ENCODE assay signal across 2 cellular contexts in the genomic region with DNA sequence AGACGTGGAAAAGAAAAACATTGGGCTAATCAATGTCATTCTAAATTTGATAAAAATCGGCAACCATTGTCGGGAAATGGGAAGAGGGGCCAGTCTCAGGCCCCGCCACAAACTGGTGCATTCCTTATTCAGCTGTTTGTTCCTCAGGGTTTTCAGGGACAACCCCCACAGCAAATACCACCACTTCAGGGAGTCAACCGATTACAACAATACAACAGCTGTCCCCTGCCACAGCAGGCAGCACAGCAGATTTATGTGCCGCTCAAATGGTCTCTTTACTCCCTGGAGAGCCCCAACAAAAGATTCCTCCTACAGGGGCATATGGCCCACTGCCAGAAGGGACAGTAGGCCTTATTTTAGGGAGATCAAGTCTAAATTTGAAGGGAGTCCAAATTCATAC.
TF ChIP-seq lines count a peak whose summit lies in the region.

No MANE protein-coding gene starts in this region.

TF ChIP-seq in GM23338, 12 proteins besides CTCF, POLR2A, EP300 and RAD21 (continued from another document):
- TF ChIP-seq ZNF114 (CRISPR knock-in tag; IDR thresholded peaks at IDR 0.05) (no peak), CREB1 (CRISPR knock-in tag; IDR thresholded peaks at IDR 0.05; ENCODE audit: low read depth) (no peak), EZH2phosphoT487 (IDR thresholded peaks at IDR 0.05; ENCODE audit: unreplicated experiment) (no peak), POLR2AphosphoS5 (IDR thresholded peaks at IDR 0.05; ENCODE audit: low read depth) (0 out of 2 replicates have a peak, but pooled peaks have one; percentile 28), EZH2 (IDR thresholded peaks at IDR 0.05; ENCODE audit: low read depth, unreplicated experiment) (no peak), NANOG (IDR thresholded peaks at IDR 0.05; ENCODE audit: borderline replicate concordance) (peak; percentile 37; the same call in 1 of the 2 replicates)
- TF ChIP-seq, protein P1, sequence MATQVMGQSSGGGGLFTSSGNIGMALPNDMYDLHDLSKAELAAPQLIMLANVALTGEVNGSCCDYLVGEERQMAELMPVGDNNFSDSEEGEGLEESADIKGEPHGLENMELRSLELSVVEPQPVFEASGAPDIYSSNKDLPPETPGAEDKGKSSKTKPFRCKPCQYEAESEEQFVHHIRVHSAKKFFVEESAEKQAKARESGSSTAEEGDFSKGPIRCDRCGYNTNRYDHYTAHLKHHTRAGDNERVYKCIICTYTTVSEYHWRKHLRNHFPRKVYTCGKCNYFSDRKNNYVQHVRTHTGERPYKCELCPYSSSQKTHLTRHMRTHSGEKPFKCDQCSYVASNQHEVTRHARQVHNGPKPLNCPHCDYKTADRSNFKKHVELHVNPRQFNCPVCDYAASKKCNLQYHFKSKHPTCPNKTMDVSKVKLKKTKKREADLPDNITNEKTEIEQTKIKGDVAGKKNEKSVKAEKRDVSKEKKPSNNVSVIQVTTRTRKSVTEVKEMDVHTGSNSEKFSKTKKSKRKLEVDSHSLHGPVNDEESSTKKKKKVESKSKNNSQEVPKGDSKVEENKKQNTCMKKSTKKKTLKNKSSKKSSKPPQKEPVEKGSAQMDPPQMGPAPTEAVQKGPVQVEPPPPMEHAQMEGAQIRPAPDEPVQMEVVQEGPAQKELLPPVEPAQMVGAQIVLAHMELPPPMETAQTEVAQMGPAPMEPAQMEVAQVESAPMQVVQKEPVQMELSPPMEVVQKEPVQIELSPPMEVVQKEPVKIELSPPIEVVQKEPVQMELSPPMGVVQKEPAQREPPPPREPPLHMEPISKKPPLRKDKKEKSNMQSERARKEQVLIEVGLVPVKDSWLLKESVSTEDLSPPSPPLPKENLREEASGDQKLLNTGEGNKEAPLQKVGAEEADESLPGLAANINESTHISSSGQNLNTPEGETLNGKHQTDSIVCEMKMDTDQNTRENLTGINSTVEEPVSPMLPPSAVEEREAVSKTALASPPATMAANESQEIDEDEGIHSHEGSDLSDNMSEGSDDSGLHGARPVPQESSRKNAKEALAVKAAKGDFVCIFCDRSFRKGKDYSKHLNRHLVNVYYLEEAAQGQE (IDR thresholded peaks at IDR 0.05; ENCODE audit: unreplicated experiment), result no peak

TF ChIP-seq in H1, 55 proteins besides CTCF, POLR2A, EP300 and RAD21 (continued from another document):
- no peak for TF ChIP-seq SIX5 (IDR thresholded peaks at IDR 0.05; ENCODE audit: low read depth, low read length)
- no peak for TF ChIP-seq RFX5 (IDR thresholded peaks at IDR 0.05; ENCODE audit: borderline replicate concordance, low read depth, low read length)
- TF ChIP-seq, protein P2, sequence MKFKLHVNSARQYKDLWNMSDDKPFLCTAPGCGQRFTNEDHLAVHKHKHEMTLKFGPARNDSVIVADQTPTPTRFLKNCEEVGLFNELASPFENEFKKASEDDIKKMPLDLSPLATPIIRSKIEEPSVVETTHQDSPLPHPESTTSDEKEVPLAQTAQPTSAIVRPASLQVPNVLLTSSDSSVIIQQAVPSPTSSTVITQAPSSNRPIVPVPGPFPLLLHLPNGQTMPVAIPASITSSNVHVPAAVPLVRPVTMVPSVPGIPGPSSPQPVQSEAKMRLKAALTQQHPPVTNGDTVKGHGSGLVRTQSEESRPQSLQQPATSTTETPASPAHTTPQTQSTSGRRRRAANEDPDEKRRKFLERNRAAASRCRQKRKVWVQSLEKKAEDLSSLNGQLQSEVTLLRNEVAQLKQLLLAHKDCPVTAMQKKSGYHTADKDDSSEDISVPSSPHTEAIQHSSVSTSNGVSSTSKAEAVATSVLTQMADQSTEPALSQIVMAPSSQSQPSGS (IDR thresholded peaks at IDR 0.05; ENCODE audit: low read length), result no peak
- TF ChIP-seq, protein P3, sequence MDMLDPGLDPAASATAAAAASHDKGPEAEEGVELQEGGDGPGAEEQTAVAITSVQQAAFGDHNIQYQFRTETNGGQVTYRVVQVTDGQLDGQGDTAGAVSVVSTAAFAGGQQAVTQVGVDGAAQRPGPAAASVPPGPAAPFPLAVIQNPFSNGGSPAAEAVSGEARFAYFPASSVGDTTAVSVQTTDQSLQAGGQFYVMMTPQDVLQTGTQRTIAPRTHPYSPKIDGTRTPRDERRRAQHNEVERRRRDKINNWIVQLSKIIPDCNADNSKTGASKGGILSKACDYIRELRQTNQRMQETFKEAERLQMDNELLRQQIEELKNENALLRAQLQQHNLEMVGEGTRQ (IDR thresholded peaks at IDR 0.05; ENCODE audit: low read length), result no peak
- no peak for TF ChIP-seq TAF1 (IDR thresholded peaks at IDR 0.05; ENCODE audit: low read depth, low read length)
- no peak for TF ChIP-seq CEBPB (IDR thresholded peaks at IDR 0.05; ENCODE audit: low read depth, low read length)
